In the genomic region with DNA sequence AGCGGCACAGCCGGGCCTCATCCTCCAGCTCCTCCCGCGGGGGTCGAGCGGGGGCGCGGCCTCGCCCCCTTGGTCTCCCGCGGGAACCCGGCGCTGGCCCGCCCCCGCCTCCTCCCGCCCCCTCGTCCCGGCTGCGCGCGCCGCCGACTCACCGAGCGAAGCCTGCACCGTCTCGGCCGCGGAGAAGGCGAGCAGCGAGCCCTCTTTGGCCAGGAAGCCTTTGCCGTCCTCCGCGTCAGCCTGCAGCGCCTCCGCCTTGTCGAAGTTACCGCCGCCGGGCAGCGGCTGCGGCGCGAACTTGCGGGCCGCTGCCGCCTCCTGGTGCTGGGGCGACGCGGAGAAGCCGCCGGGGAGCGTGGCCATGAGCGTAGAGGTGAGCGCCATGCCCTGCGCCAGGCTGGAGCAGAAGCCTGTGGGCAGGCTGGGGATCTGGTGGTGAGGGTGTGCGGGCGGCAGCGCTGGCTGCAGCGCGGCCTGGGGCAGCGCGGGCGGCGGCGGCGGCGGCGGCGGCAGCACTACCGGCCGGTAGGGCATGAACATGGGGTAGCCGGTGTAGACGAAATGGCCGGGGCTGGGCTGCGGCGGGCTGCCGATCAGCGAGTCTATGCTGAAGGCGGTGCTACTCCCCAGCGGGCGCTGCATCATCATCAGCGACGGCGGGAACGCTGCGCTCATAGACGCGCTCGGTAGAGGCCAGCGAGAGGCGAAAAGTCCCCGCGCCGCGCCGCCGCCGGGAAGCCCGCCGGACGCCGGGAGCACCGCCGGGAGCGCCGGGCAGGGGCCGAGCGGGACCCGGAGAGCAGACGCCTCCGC, we compare ENCODE assay signal across 8 cellular contexts. TPM values are rescaled to one million over a fixed set of nuclear protein-coding genes. Genes with fewer than 3 reads are reported as not detected.
A peak's percentile ranks its signal among the peaks of the same experiment; 100 is the strongest.
DNase-seq lines count a peak whose midpoint lies in the region; ATAC-seq and TF ChIP-seq lines count a peak whose summit lies in the region.

No MANE protein-coding gene starts in this region.

- in situ Hi-C loops in T47D (cut with HindIII; ENCODE audit: low pct_unique_long_range_greater_than_20kb, low sequenced_read_pairs) (no loop called here), astrocyte of the cerebellum (cut with HindIII; ENCODE audit: low sequenced_read_pairs) (no loop called here)

- 1% methylated on average over 91 to 112 of the region's 112 CpGs for WGBS in aorta, 2 donors

- TF ChIP-seq CTCF in MCF 10A (IDR thresholded peaks at IDR 0.05; ENCODE audit: unreplicated experiment) (no peak), astrocyte of the cerebellum (IDR thresholded peaks at IDR 0.05; ENCODE audit: low read depth, low read length, missing control alignments) (peak; percentile 47)

- no peaks in the 10 kb centered on the region for H3K4me1 ChIP-seq in aorta (ENCODE audit: control insufficient read depth in 1 of 2, insufficient read depth in 2 of 2, low read length in 2 of 2)

- H3K4me3 Mint-ChIP-seq in MCF 10A (ENCODE audit: unreplicated experiment), result no peak overlapping the region

- CTCF ChIA-PET in MCF 10A (lab: Yijun Ruan, JAX), result no interaction called here

- POLR2A ChIA-PET in MCF 10A (lab: Yijun Ruan, JAX), result no interaction called here

- no peak overlapping the region for H3K27ac ChIP-seq in aorta (ENCODE audit: low read depth in 1 of 2, low read length in 2 of 2)

- H3K4me3 ChIP-seq in astrocyte of the cerebellum (ENCODE audit: low read depth, low read length) (peak overlapping the region; percentile 50), aorta (ENCODE audit: low read length in 2 of 2) (peak overlapping the region; percentile 8 to 23)

- H3K27me3 Mint-ChIP-seq in MCF 10A (ENCODE audit: insufficient read depth, unreplicated experiment), result peaks cover 49% of the 10 kb centered on the region

- no peaks in the 10 kb centered on the region for H3K36me3 Mint-ChIP-seq in MCF 10A (ENCODE audit: insufficient read depth, unreplicated experiment)

- no peak overlapping the region for H3K27ac Mint-ChIP-seq in MCF 10A (ENCODE audit: low read depth, unreplicated experiment)

- H3K4me1 Mint-ChIP-seq in MCF 10A (ENCODE audit: insufficient read depth, unreplicated experiment), result peaks cover 5% of the 10 kb centered on the region

- H3K9me3 Mint-ChIP-seq in MCF 10A (ENCODE audit: unreplicated experiment), result no peaks in the 10 kb centered on the region

- no peaks in the 10 kb centered on the region for H3K36me3 ChIP-seq in aorta (ENCODE audit: control insufficient read depth in 1 of 2, insufficient read depth in 2 of 2, low read length in 1 of 2)

- DNase-seq in T47D (ENCODE audit: low read depth in 1 of 2, low spot score in 1 of 2) (peak; percentile 67 to 82), MCF 10A (ENCODE audit: unreplicated experiment) (no peak), astrocyte of the cerebellum (ENCODE audit: low read depth) (no peak), kidney glomerular epithelial cell (lab: John Stamatoyannopoulos, UW) (peak; percentile 34), aorta (peak in 1 of 2 donors; percentile 80), GOT3 (lab: John Stamatoyannopoulos, UW) (no peak)

- ATAC-seq in aorta (ENCODE audit: low FRiP score) (no peak), HG02870 (IDR thresholded peaks at IDR 0.05; ENCODE audit: unreplicated experiment) (no peak), HG03565 (IDR thresholded peaks at IDR 0.05; ENCODE audit: unreplicated experiment) (no peak)

- intact Hi-C loops in MCF 10A (cut with micrococcal nuclease) (no loop called here), aorta (cut with DNase I) (no loop called here)

- H3K9me3 ChIP-seq in aorta (ENCODE audit: control insufficient read depth, low read length), result no peaks in the 10 kb centered on the region

- peaks cover 0 to 1% of the 10 kb centered on the region in 2 donors for H3K27me3 ChIP-seq in aorta (ENCODE audit: control insufficient read depth in 1 of 2, insufficient read depth in 2 of 2, low read length in 1 of 2)

- no TSS peak for BruUV-seq in MCF 10A (replicated peaks; lab: Mats Ljungman, UMichigan)

RNA-seq across cellular contexts. Expression of gene GBX2, which starts 0.7 kb away (rescaled TPM):
- total RNA-seq in MCF 10A (2022) (not detected in 2 replicates), aorta (not detected)
- polyA plus RNA-seq in aorta, result 1 to 10 TPM in 1 of 2 donors, under 1 TPM in 1; 0.59 to 1.3 TPM

Comparison
In these comparisons a context has a peak if more than half of its experiments do, and no peak if none do; other contexts are left out.
1. DNase-seq: peak in T47D (2 of 2) and kidney glomerular epithelial cell (single experiment); none in MCF 10A (single experiment), astrocyte of the cerebellum (single experiment) and GOT3 (single experiment).